Comparison of ENCODE assay signal across 1 cellular context in the genomic region with DNA sequence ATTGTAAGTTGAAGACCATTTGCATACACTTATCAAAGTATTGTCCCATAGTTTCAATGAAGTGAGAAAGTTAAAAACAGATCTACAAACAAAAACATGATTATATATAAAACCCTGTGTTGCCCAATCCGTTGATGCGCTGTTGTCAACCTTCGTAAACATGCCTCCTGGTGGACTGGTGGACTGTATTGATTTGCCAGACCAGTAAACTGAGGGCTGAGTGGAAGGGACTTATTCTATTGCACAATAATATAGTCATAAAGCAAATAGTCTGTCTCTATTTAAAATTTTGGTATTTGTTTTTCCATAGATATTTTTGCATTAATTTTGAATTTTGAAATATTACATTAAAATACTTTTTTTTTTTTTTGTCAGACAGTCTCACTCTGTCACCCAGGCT.
TF ChIP-seq lines count a peak whose summit lies in the region.

No MANE protein-coding gene starts in this region.

TF ChIP-seq in HepG2, 621 proteins besides CTCF, POLR2A, EP300 and RAD21 (continued from another document):
- TF ChIP-seq, protein P1, sequence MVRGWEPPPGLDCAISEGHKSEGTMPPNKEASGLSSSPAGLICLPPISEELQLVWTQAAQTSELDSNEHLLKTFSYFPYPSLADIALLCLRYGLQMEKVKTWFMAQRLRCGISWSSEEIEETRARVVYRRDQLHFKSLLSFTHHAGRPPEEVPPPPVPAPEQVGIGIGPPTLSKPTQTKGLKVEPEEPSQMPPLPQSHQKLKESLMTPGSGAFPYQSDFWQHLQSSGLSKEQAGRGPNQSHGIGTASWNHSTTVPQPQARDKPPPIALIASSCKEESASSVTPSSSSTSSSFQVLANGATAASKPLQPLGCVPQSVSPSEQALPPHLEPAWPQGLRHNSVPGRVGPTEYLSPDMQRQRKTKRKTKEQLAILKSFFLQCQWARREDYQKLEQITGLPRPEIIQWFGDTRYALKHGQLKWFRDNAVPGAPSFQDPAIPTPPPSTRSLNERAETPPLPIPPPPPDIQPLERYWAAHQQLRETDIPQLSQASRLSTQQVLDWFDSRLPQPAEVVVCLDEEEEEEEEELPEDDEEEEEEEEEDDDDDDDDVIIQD (CRISPR knock-in tag; IDR thresholded peaks at IDR 0.05; ENCODE audit: low read depth) = peak; percentile 96
- TF ChIP-seq MED1 (CRISPR knock-in tag; IDR thresholded peaks at IDR 0.05) (0 out of 2 replicates have a peak, but pooled peaks have one; percentile 19), FOXO1 (CRISPR knock-in tag; IDR thresholded peaks at IDR 0.05) (peak; percentile 71; the same call in 1 of the 2 replicates), NONO (IDR thresholded peaks at IDR 0.05) (no peak), NONO (CRISPR knock-in tag; conservative IDR thresholded peaks at IDR 0.05) (no peak), CEBPB (IDR thresholded peaks at IDR 0.05; ENCODE audit: borderline replicate concordance, low read depth, low read length) (peak; percentile 89), CEBPG (CRISPR knock-in tag; IDR thresholded peaks at IDR 0.05) (peak; percentile 78), ZNF749 (CRISPR knock-in tag; IDR thresholded peaks at IDR 0.05; ENCODE audit: borderline replicate concordance) (no peak), PAWR (CRISPR knock-in tag; IDR thresholded peaks at IDR 0.05; ENCODE audit: borderline replicate concordance) (no peak), CREB1 (IDR thresholded peaks at IDR 0.05) (no peak), CREB1 (CRISPR knock-in tag; IDR thresholded peaks at IDR 0.05) (peak; percentile 67)
- TF ChIP-seq, protein P2, sequence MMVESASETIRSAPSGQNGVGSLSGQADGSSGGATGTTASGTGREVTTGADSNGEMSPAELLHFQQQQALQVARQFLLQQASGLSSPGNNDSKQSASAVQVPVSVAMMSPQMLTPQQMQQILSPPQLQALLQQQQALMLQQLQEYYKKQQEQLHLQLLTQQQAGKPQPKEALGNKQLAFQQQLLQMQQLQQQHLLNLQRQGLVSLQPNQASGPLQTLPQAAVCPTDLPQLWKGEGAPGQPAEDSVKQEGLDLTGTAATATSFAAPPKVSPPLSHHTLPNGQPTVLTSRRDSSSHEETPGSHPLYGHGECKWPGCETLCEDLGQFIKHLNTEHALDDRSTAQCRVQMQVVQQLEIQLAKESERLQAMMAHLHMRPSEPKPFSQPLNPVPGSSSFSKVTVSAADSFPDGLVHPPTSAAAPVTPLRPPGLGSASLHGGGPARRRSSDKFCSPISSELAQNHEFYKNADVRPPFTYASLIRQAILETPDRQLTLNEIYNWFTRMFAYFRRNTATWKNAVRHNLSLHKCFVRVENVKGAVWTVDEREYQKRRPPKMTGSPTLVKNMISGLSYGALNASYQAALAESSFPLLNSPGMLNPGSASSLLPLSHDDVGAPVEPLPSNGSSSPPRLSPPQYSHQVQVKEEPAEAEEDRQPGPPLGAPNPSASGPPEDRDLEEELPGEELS (CRISPR knock-in tag; IDR thresholded peaks at IDR 0.05) = peak; percentile 62
TF ChIP-seq in HepG2: peak in this region for 33.
